ENCODE assay signal across 18 cellular contexts in the genomic region with DNA sequence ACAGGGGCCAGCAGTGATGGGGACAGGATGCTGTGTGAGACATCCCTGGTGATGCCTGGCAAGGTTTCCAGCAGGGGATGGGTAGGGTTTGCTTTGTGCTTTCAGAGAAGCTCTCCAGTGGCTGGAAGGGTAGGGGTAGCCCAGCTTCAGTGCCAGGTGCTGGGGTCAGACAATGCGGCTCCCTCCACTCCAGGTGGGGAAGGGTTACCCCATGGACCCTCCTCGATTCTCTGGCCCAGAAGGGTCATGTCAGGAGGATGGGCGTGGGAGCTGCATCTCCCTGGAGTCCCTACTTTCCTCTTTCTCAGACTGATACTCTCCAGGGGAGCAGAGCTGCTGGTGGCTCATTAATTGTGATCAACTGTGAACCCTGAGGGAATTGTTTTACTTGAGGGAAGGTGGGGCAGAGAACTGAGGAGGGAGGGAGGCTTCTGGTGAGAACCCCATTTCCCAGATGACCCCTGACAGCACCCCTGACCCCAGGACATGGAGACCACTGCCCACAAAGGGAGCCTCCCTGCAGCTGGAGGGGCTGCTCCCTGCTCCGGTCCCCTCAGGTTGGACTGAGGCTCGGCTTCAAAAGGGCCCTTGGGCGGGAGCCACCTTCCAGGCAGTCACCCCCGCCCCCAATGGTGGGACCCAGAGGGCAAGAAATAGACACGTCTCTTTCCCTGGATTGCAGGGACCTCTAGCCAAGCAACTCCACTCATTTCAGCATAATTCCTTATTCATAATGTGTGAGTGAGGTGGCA.
DNase-seq lines count a peak whose midpoint lies in the region; ATAC-seq and TF ChIP-seq lines count a peak whose summit lies in the region.
"Had no signal": no experiment of that assay in that cellular context is flagged by ENCODE, and none has a peak within 500 bp of the region (broad histone marks: within the 10 kb centered on the region; RNA-seq: fewer than 3 reads in every experiment).

No MANE protein-coding gene starts in this region.

- H3K9me3 ChIP-seq in right atrium auricular region (peaks cover 0 to 30% of the 10 kb centered on the region in 2 donors), mucosa of descending colon (no peaks in the 10 kb centered on the region), neural progenitor cell (ENCODE audit: low read depth) (no peaks in the 10 kb centered on the region)
- peaks cover 20 to 46% (median 37%) of the 10 kb centered on the region in 11 experiments for H3K9me3 ChIP-seq in BLaER1 treated with 17β-estradiol and CSF1 and Interleukin-3, amounts not matched to agents 10 nM and 100 nM (replicated peaks in 1 of 11)

- no peaks in the 10 kb centered on the region for H3K79me2 ChIP-seq in neural progenitor cell (ENCODE audit: low read depth)

- no peak overlapping the region for H3K27ac Mint-ChIP-seq in neural progenitor cell
- H3K27ac Mint-ChIP-seq: CD4-positive, CD25-positive, alpha-beta regulatory T cell; H9 had no signal

- peak; percentile 2 for DNase-seq in left ventricle myocardium superior
- DNase-seq in right atrium auricular region (ENCODE audit: low spot score) = no peak
- peak in 2 of 3 donors; percentile 10 to 16 for DNase-seq in mucosa of descending colon
- DNase-seq in neural progenitor cell (ENCODE audit: low spot score) = no peak
- no peak for DNase-seq in NCI-H748 (lab: John Stamatoyannopoulos, UW; ENCODE audit: unreplicated experiment)
- no peak for DNase-seq in SKM-1 treated with dmso at 0.1 percent for 144 hours (lab: John Stamatoyannopoulos, UW; ENCODE audit: unreplicated experiment)
- DNase-seq: 8988T; C1 segment of cervical spinal cord; CD4-positive, CD25-positive, alpha-beta regulatory T cell; COR-L47; DMS 273 treated with DMSO at 0.1 percent for 48 hours; DMS53; DND-41; EL; H9 had no signal

- intact Hi-C loops in left ventricle myocardium superior (cut with micrococcal nuclease) (no loop called here), mucosa of descending colon (cut with DNase I, micrococcal nuclease) (no loop called here)

- no peaks in the 10 kb centered on the region for H4K20me1 ChIP-seq in BLaER1 treated with 17β-estradiol and CSF1 and Interleukin-3, amounts not matched to agents 10 nM and 100 nM
- H4K20me1 ChIP-seq in neural progenitor cell (ENCODE audit: low read depth) = peaks cover 4% of the 10 kb centered on the region

- no peak overlapping the region for H3K27ac ChIP-seq in right atrium auricular region
- H3K27ac ChIP-seq in BLaER1 treated with 17β-estradiol and CSF1 and Interleukin-3, amounts not matched to agents 10 nM and 100 nM = no peak overlapping the region
- no peak overlapping the region for H3K27ac ChIP-seq in neural progenitor cell

- TF ChIP-seq CTCF in right atrium auricular region (IDR thresholded peaks at IDR 0.05) = no peak
- no peak for TF ChIP-seq CTCF in mucosa of descending colon (IDR thresholded peaks at IDR 0.05)
- TF ChIP-seq CTCF in neural progenitor cell (IDR thresholded peaks at IDR 0.05) = no peak

- H3K4me1 ChIP-seq in right atrium auricular region = peaks cover 0 to 5% of the 10 kb centered on the region in 2 donors
- H3K4me1 ChIP-seq in BLaER1 treated with 17β-estradiol and CSF1 and Interleukin-3, amounts not matched to agents 10 nM and 100 nM = peaks cover 20 to 49% (median 38%) of the 10 kb centered on the region in 10 experiments
- peaks cover 7% of the 10 kb centered on the region for H3K4me1 ChIP-seq in mucosa of descending colon (ENCODE audit: low read depth)
- H3K4me1 ChIP-seq in neural progenitor cell = no peaks in the 10 kb centered on the region

- H3F3A ChIP-seq in neural progenitor cell (ENCODE audit: low read depth) = no peaks in the 10 kb centered on the region

- no peaks in the 10 kb centered on the region for H3K27me3 ChIP-seq in right atrium auricular region
- H3K27me3 ChIP-seq in BLaER1 treated with 17β-estradiol and CSF1 and Interleukin-3, amounts not matched to agents 10 nM and 100 nM = no peaks in the 10 kb centered on the region
- H3K27me3 ChIP-seq in neural progenitor cell = peaks cover 50% of the 10 kb centered on the region

- H3K4me3 Mint-ChIP-seq in neural progenitor cell = no peak overlapping the region
- H3K4me3 Mint-ChIP-seq: H9 had no signal

- peaks cover 12% of the 10 kb centered on the region for H3K9me3 Mint-ChIP-seq in neural progenitor cell

- H3K27me3 Mint-ChIP-seq in neural progenitor cell (ENCODE audit: insufficient read depth, low read depth) = peaks cover 22% of the 10 kb centered on the region

- H3K4me3 ChIP-seq in right atrium auricular region = no peak overlapping the region
- H3K4me3 ChIP-seq in BLaER1 treated with 17β-estradiol and CSF1 and Interleukin-3, amounts not matched to agents 10 nM and 100 nM = no peak overlapping the region
- no peak overlapping the region for H3K4me3 ChIP-seq in mucosa of descending colon
- no peak overlapping the region for H3K4me3 ChIP-seq in neural progenitor cell
- H3K4me3 ChIP-seq: GM12878 had no signal

- no peaks in the 10 kb centered on the region for H3K36me3 Mint-ChIP-seq in neural progenitor cell
- H3K36me3 Mint-ChIP-seq: CD4-positive, CD25-positive, alpha-beta regulatory T cell had no signal

- no peak overlapping the region for H2AFZ ChIP-seq in neural progenitor cell (replicated peaks)

- peak overlapping the region in 9 of 11 experiments; percentile 77 to 88 (median 85); a peak in 17 of 22 replicates for H3K4me2 ChIP-seq in BLaER1 treated with 17β-estradiol and CSF1 and Interleukin-3, amounts not matched to agents 10 nM and 100 nM
- no peak overlapping the region for H3K4me2 ChIP-seq in neural progenitor cell

- H3K4me1 Mint-ChIP-seq in neural progenitor cell = no peaks in the 10 kb centered on the region
- H3K4me1 Mint-ChIP-seq: H9 had no signal

- H3K9ac ChIP-seq in BLaER1 treated with 17β-estradiol and CSF1 and Interleukin-3, amounts not matched to agents 10 nM and 100 nM = no peak overlapping the region
- no peak overlapping the region for H3K9ac ChIP-seq in neural progenitor cell

- no peaks in the 10 kb centered on the region for H3K36me3 ChIP-seq in right atrium auricular region
- no peaks in the 10 kb centered on the region for H3K36me3 ChIP-seq in BLaER1 treated with 17β-estradiol and CSF1 and Interleukin-3, amounts not matched to agents 10 nM and 100 nM
- no peaks in the 10 kb centered on the region for H3K36me3 ChIP-seq in mucosa of descending colon (ENCODE audit: low read depth)
- H3K36me3 ChIP-seq in neural progenitor cell = no peaks in the 10 kb centered on the region

- ATAC-seq in left ventricle myocardium superior (no peak), mucosa of descending colon (no peak)
- ATAC-seq: GM12878, HepG2 had no signal

Comparison
In these comparisons a context has a peak if more than half of its experiments do, and no peak if none do; other contexts are left out.
1. DNase-seq: peak in left ventricle myocardium superior (single experiment) and mucosa of descending colon (2 of 3); none in right atrium auricular region (single experiment), neural progenitor cell (single experiment), NCI-H748 (single experiment) and SKM-1 treated with dmso at 0.1 percent for 144 hours (single experiment).